In genomic region chr11:119699227-119699626, GRCh38 we compare ENCODE assay signal across 16 cellular contexts. TPM values are rescaled to one million over a fixed set of nuclear protein-coding genes. Genes with fewer than 3 reads are reported as not detected.
A peak's percentile ranks its signal among the peaks of the same experiment; 100 is the strongest.
DNase-seq lines count a peak whose midpoint lies in the region; ATAC-seq and TF ChIP-seq lines count a peak whose summit lies in the region.
"Had no signal": no experiment of that assay in that cellular context is flagged by ENCODE, and none has a peak within 500 bp of the region (broad histone marks: within the 10 kb centered on the region; RNA-seq: fewer than 3 reads in every experiment).

No MANE protein-coding gene starts in this region.

- no peak overlapping the region for H3K4me3 ChIP-seq in AG10803 (ENCODE audit: low read length)
- no peak overlapping the region for H3K4me3 ChIP-seq in breast epithelium
- no peak overlapping the region for H3K4me3 ChIP-seq in right atrium auricular region
- H3K4me3 ChIP-seq in prostate gland: no peak overlapping the region
- H3K4me3 ChIP-seq: A549, cardiac muscle cell, GM12878 had no signal

- TF ChIP-seq POLR2A in breast epithelium (IDR thresholded peaks at IDR 0.05) (no peak), prostate gland (IDR thresholded peaks at IDR 0.05) (peak; percentile 37)

- H3K9me3 ChIP-seq in breast epithelium: no peaks in the 10 kb centered on the region
- H3K9me3 ChIP-seq in right atrium auricular region: no peaks in the 10 kb centered on the region
- H3K9me3 ChIP-seq in prostate gland: no peaks in the 10 kb centered on the region
- H3K9me3 ChIP-seq: A549 had no signal

- no peak for ATAC-seq in HG03571 (IDR thresholded peaks at IDR 0.05; ENCODE audit: unreplicated experiment)
- ATAC-seq: GM12878 had no signal

- H3K36me3 ChIP-seq in breast epithelium: no peaks in the 10 kb centered on the region
- no peaks in the 10 kb centered on the region for H3K36me3 ChIP-seq in right atrium auricular region
- H3K36me3 ChIP-seq in prostate gland: no peaks in the 10 kb centered on the region
- H3K36me3 ChIP-seq: cardiac muscle cell had no signal

- H3K36me3 Mint-ChIP-seq in immature natural killer cell: no peaks in the 10 kb centered on the region

- H3K27ac ChIP-seq in breast epithelium: peak overlapping the region; percentile 40 to 53
- H3K27ac ChIP-seq in right atrium auricular region: no peak overlapping the region
- H3K27ac ChIP-seq in prostate gland: peak overlapping the region; percentile 34 to 48
- H3K27ac ChIP-seq: A549, cardiac muscle cell, parathyroid adenoma had no signal

- no peak overlapping the region for H3K4me3 Mint-ChIP-seq in immature natural killer cell

- WGBS in prostate gland: 37% methylated on average over 8 of the region's 13 CpGs

- H3K4me1 Mint-ChIP-seq in immature natural killer cell: peaks cover 32 to 40% of the 10 kb centered on the region in 2 donors

- DNase-seq in AG10803 (ENCODE audit: low read depth) (peak; percentile 33), breast epithelium (ENCODE audit: low spot score in 2 of 2) (peak; percentile 44 to 60), right atrium auricular region (ENCODE audit: low spot score) (peak; percentile 67), prostate gland (ENCODE audit: low spot score) (peak; percentile 76), pons (ENCODE audit: low spot score) (no peak), superior temporal gyrus (ENCODE audit: extremely low spot score) (no peak), immature natural killer cell (no peak)
- DNase-seq: activated CD4-positive, alpha-beta T cell treated with anti-CD3 and anti-CD28 coated beads, Interleukin-2, amount 50 U/mL, for 1 hour; NCI-H226; trophoblast cell had no signal

- intact Hi-C loops in breast epithelium (cut with DNase I; ENCODE audit: low total_unique reads): no loop called here
- intact Hi-C loops in prostate gland (cut with DNase I): no loop called here

- H3K4me1 ChIP-seq in breast epithelium (peaks cover 2 to 12% of the 10 kb centered on the region in 2 donors), right atrium auricular region (peaks cover 0 to 30% of the 10 kb centered on the region in 2 donors), prostate gland (replicated peaks) (no peaks in the 10 kb centered on the region)
- H3K4me1 ChIP-seq: parathyroid adenoma had no signal

- H3K27ac Mint-ChIP-seq in immature natural killer cell: no peak overlapping the region
- H3K27ac Mint-ChIP-seq: activated T-helper 2 cell treated with anti-CD3 and anti-CD28 coated beads, Interferon-gamma antibody, Interleukin-2, Interleukin-4, amounts not matched to agents 10 μg/mL and 5 μg/mL and 100 μg/mL, durations not matched to agents 14 hours and 24 hours and 36 hours had no signal

- H3K27me3 ChIP-seq in breast epithelium: no peaks in the 10 kb centered on the region
- no peaks in the 10 kb centered on the region for H3K27me3 ChIP-seq in right atrium auricular region
- H3K27me3 ChIP-seq in prostate gland (replicated peaks; ENCODE audit: insufficient read depth): no peaks in the 10 kb centered on the region
- H3K27me3 ChIP-seq: cardiac muscle cell had no signal

- no peaks in the 10 kb centered on the region for H3K9me3 Mint-ChIP-seq in immature natural killer cell
- H3K9me3 Mint-ChIP-seq: activated T-helper 2 cell treated with anti-CD3 and anti-CD28 coated beads, Interferon-gamma antibody, Interleukin-2, Interleukin-4, amounts not matched to agents 10 μg/mL and 5 μg/mL and 100 μg/mL, durations not matched to agents 14 hours and 24 hours and 36 hours had no signal

- TF ChIP-seq CTCF in AG10803 (conservative IDR thresholded peaks at IDR 0.05; ENCODE audit: low read length) (no peak), breast epithelium (IDR thresholded peaks at IDR 0.05) (no peak), right atrium auricular region (IDR thresholded peaks at IDR 0.05) (no peak), prostate gland (IDR thresholded peaks at IDR 0.05) (no peak)

- H3K27me3 Mint-ChIP-seq in immature natural killer cell (ENCODE audit: low read depth in 3 of 3): peaks cover 5 to 18% (median 15%) of the 10 kb centered on the region in 3 donors

RNA-seq across cellular contexts. Expression of gene NECTIN1, which starts 29.8 kb away (rescaled TPM):
- total RNA-seq in breast epithelium: 1 to 10 TPM; 2.6 to 6.6 (median 4.5) TPM
- total RNA-seq in right atrium auricular region: 1 to 10 TPM; 4.0 to 4.4 TPM
- 10 to 100 TPM; 18.7 to 28.2 TPM for total RNA-seq in prostate gland
- under 1 TPM in 2 of 3 donors, not detected in 1; 0.41 to 0.52 TPM for polyA plus RNA-seq in immature natural killer cell

Comparison
In these comparisons a context has a peak if more than half of its experiments do, and no peak if none do; other contexts are left out.
1. DNase-seq: peak in AG10803 (single experiment), breast epithelium (2 of 2), right atrium auricular region (single experiment) and prostate gland (single experiment); none in pons (single experiment), superior temporal gyrus (single experiment) and immature natural killer cell (0 of 3).
2. H3K27ac ChIP-seq: peak in breast epithelium (2 of 2) and prostate gland (2 of 2); none in right atrium auricular region (0 of 2).